10 cellular contexts compared by ENCODE assay signal in genomic region chr3:31522152-31522551, GRCh38. TPM values are rescaled to one million over a fixed set of nuclear protein-coding genes. Genes with fewer than 3 reads are reported as not detected.
DNase-seq lines count a peak whose midpoint lies in the region; ATAC-seq and TF ChIP-seq lines count a peak whose summit lies in the region.
"Had no signal": no experiment of that assay in that cellular context is flagged by ENCODE, and none has a peak within 500 bp of the region (broad histone marks: within the 10 kb centered on the region; RNA-seq: fewer than 3 reads in every experiment).

No MANE protein-coding gene starts in this region.

- intact Hi-C loops in activated naive CD4-positive, alpha-beta T cell treated with anti-CD3 and anti-CD28 coated beads for 36 hours (cut with micrococcal nuclease), result loop anchor here (1.0 kb wide), 1 partner anchor 9 kb away; no protein-coding TSS in a partner anchor
- intact Hi-C loops in activated CD4-positive, alpha-beta memory T cell treated with anti-CD3 and anti-CD28 coated beads for 36 hours (cut with micrococcal nuclease), result loop anchor here (1.0 kb wide), 1 partner anchor 9 kb away; no protein-coding TSS in a partner anchor
- intact Hi-C loops in sigmoid colon (cut with DNase I), result no loop called here

- no peak for TF ChIP-seq CTCF in sigmoid colon (IDR thresholded peaks at IDR 0.05)

- peaks cover 2% of the 10 kb centered on the region for H3K9me3 Mint-ChIP-seq in activated naive CD4-positive, alpha-beta T cell treated with anti-CD3 and anti-CD28 coated beads for 36 hours
- no peaks in the 10 kb centered on the region for H3K9me3 Mint-ChIP-seq in activated CD4-positive, alpha-beta memory T cell treated with anti-CD3 and anti-CD28 coated beads for 36 hours
- H3K9me3 Mint-ChIP-seq in stimulated activated naive B cell treated with anti-CD40 and anti-IgM and Interleukin-4, amounts not matched to agents 10 μg/mL and 1 μg/mL and 100 μg/mL, for 72 hours, result no peaks in the 10 kb centered on the region

- 35 to 80% methylated on average over 1 of the region's 1 CpG for WGBS in sigmoid colon, 2 donors

- no peaks in the 10 kb centered on the region for H3K9me3 ChIP-seq in sigmoid colon

- no peaks in the 10 kb centered on the region for H3K27me3 Mint-ChIP-seq in activated naive CD4-positive, alpha-beta T cell treated with anti-CD3 and anti-CD28 coated beads for 36 hours (ENCODE audit: low read depth)
- no peaks in the 10 kb centered on the region for H3K27me3 Mint-ChIP-seq in activated CD4-positive, alpha-beta memory T cell treated with anti-CD3 and anti-CD28 coated beads for 36 hours
- H3K27me3 Mint-ChIP-seq in stimulated activated naive B cell treated with anti-CD40 and anti-IgM and Interleukin-4, amounts not matched to agents 10 μg/mL and 1 μg/mL and 100 μg/mL, for 72 hours, result no peaks in the 10 kb centered on the region

- POLR2A ChIA-PET in activated CD4-positive, alpha-beta memory T cell treated with anti-CD3 and anti-CD28 coated beads for 36 hours (lab: Charles Lee), result interaction anchor here (2.4 kb wide), 1 partner anchor 10 kb away, joined by 17 read pairs; the partner anchor contains the start of gene STT3B

- H3K4me3 ChIP-seq in sigmoid colon, result no peak overlapping the region

- H3K4me1 ChIP-seq in sigmoid colon, result no peaks in the 10 kb centered on the region

- H3K27ac ChIP-seq in sigmoid colon, result no peak overlapping the region
- H3K27ac ChIP-seq: C4-2B had no signal

- peak; percentile 34 for DNase-seq in activated naive CD4-positive, alpha-beta T cell treated with anti-CD3 and anti-CD28 coated beads for 36 hours
- no peak for DNase-seq in activated naive CD4-positive, alpha-beta T cell treated with anti-CD3 and anti-CD28 coated beads, Interleukin-2, amount 50 U/mL, for 16 hours
- peak; percentile 28 for DNase-seq in activated CD4-positive, alpha-beta memory T cell treated with anti-CD3 and anti-CD28 coated beads for 36 hours
- no peak for DNase-seq in stimulated activated naive B cell treated with anti-CD40 and anti-IgM and Interleukin-4, amounts not matched to agents 10 μg/mL and 1 μg/mL and 100 μg/mL, for 72 hours
- no peak for DNase-seq in COR-L47 (lab: John Stamatoyannopoulos, UW)
- DNase-seq in sigmoid colon, result no peak
- DNase-seq: NCI-H748 treated with DMSO at 0.1 percent for 48 hours had no signal

- ATAC-seq in HG03571 (IDR thresholded peaks at IDR 0.05; ENCODE audit: unreplicated experiment) (peak; percentile 55), GM21737 (IDR thresholded peaks at IDR 0.05; ENCODE audit: unreplicated experiment) (no peak)
- ATAC-seq in stimulated activated naive B cell treated with anti-CD40 and anti-IgM and Interleukin-4, amounts not matched to agents 10 μg/mL and 1 μg/mL and 100 μg/mL, for 72 hours (replicated peaks), result peak; percentile 75

- TF ChIP-seq EP300 in sigmoid colon (IDR thresholded peaks at IDR 0.05), result no peak

- no peak overlapping the region for H3K4me3 Mint-ChIP-seq in activated naive CD4-positive, alpha-beta T cell treated with anti-CD3 and anti-CD28 coated beads for 36 hours
- no peak overlapping the region for H3K4me3 Mint-ChIP-seq in activated CD4-positive, alpha-beta memory T cell treated with anti-CD3 and anti-CD28 coated beads for 36 hours
- no peak overlapping the region for H3K4me3 Mint-ChIP-seq in stimulated activated naive B cell treated with anti-CD40 and anti-IgM and Interleukin-4, amounts not matched to agents 10 μg/mL and 1 μg/mL and 100 μg/mL, for 72 hours

- H3K27ac Mint-ChIP-seq in activated naive CD4-positive, alpha-beta T cell treated with anti-CD3 and anti-CD28 coated beads for 36 hours, result no peak overlapping the region
- H3K27ac Mint-ChIP-seq in activated CD4-positive, alpha-beta memory T cell treated with anti-CD3 and anti-CD28 coated beads for 36 hours, result peak overlapping the region; percentile 18
- no peak overlapping the region for H3K27ac Mint-ChIP-seq in stimulated activated naive B cell treated with anti-CD40 and anti-IgM and Interleukin-4, amounts not matched to agents 10 μg/mL and 1 μg/mL and 100 μg/mL, for 72 hours

- H3K4me1 Mint-ChIP-seq in activated naive CD4-positive, alpha-beta T cell treated with anti-CD3 and anti-CD28 coated beads for 36 hours (ENCODE audit: low read depth), result peaks cover 16% of the 10 kb centered on the region
- peaks cover 15% of the 10 kb centered on the region for H3K4me1 Mint-ChIP-seq in activated CD4-positive, alpha-beta memory T cell treated with anti-CD3 and anti-CD28 coated beads for 36 hours (ENCODE audit: low read depth)
- peaks cover 5 to 19% of the 10 kb centered on the region in 2 donors for H3K4me1 Mint-ChIP-seq in stimulated activated naive B cell treated with anti-CD40 and anti-IgM and Interleukin-4, amounts not matched to agents 10 μg/mL and 1 μg/mL and 100 μg/mL, for 72 hours

- H3K36me3 ChIP-seq in sigmoid colon, result no peaks in the 10 kb centered on the region

- no peaks in the 10 kb centered on the region for H3K36me3 Mint-ChIP-seq in activated naive CD4-positive, alpha-beta T cell treated with anti-CD3 and anti-CD28 coated beads for 36 hours (ENCODE audit: low read depth)
- H3K36me3 Mint-ChIP-seq in activated CD4-positive, alpha-beta memory T cell treated with anti-CD3 and anti-CD28 coated beads for 36 hours, result no peaks in the 10 kb centered on the region
- no peaks in the 10 kb centered on the region for H3K36me3 Mint-ChIP-seq in stimulated activated naive B cell treated with anti-CD40 and anti-IgM and Interleukin-4, amounts not matched to agents 10 μg/mL and 1 μg/mL and 100 μg/mL, for 72 hours

- no peak for TF ChIP-seq POLR2A in sigmoid colon (IDR thresholded peaks at IDR 0.05)

- CTCF ChIA-PET in activated naive CD4-positive, alpha-beta T cell treated with anti-CD3 and anti-CD28 coated beads for 36 hours (lab: Charles Lee), result interaction anchor here (1.3 kb wide), 1 partner anchor 10 kb away, joined by 6 read pairs; the partner anchor contains the start of gene STT3B
- CTCF ChIA-PET in activated CD4-positive, alpha-beta memory T cell treated with anti-CD3 and anti-CD28 coated beads for 36 hours (lab: Charles Lee), result interaction anchor here (2.9 kb wide), 1 partner anchor 10 kb away, joined by 19 read pairs; the partner anchor contains the start of gene STT3B

- H3K27me3 ChIP-seq in sigmoid colon, result no peaks in the 10 kb centered on the region

RNA-seq across cellular contexts. Expression of gene STT3B, which starts 10.6 kb away (rescaled TPM):
- 100 to 1,000 TPM in 1 of 2 experiments, 10 to 100 TPM in 1; 99.3 to 117 TPM for total RNA-seq in activated naive CD4-positive, alpha-beta T cell treated with anti-CD3 and anti-CD28 coated beads for 36 hours
- total RNA-seq in activated CD4-positive, alpha-beta memory T cell treated with anti-CD3 and anti-CD28 coated beads for 36 hours, result 100 to 1,000 TPM; 115 to 117 TPM
- total RNA-seq in sigmoid colon, result 100 to 1,000 TPM in 1 of 4 donors, 10 to 100 TPM in 3; 58.9 to 107 (median 72.6) TPM
- polyA plus RNA-seq in sigmoid colon, result 10 to 100 TPM; 10.8 to 64.1 (median 16.2) TPM

Comparison
In these comparisons a context has a peak if more than half of its experiments do, and no peak if none do; other contexts are left out.
1. DNase-seq: peak in activated naive CD4-positive, alpha-beta T cell treated with anti-CD3 and anti-CD28 coated beads for 36 hours (single experiment) and activated CD4-positive, alpha-beta memory T cell treated with anti-CD3 and anti-CD28 coated beads for 36 hours (single experiment); none in activated naive CD4-positive, alpha-beta T cell treated with anti-CD3 and anti-CD28 coated beads, Interleukin-2, amount 50 U/mL, for 16 hours (single experiment), stimulated activated naive B cell treated with anti-CD40 and anti-IgM and Interleukin-4, amounts not matched to agents 10 μg/mL and 1 μg/mL and 100 μg/mL, for 72 hours (single experiment), COR-L47 (single experiment) and sigmoid colon (single experiment).